In genomic region chr11:119673389-119674336, GRCh38 we compare ENCODE assay signal across 1 cellular context.
TF ChIP-seq lines count a peak whose summit lies in the region.

No MANE protein-coding gene starts in this region.

TF ChIP-seq in SK-N-SH treated with all-trans-retinoic acid at 6 μM for 48 hours, 23 proteins besides CTCF, POLR2A, EP300 and RAD21 (continued from another document):
- TF ChIP-seq TSHZ2 (CRISPR knock-in tag; IDR thresholded peaks at IDR 0.05), result no peak
- TF ChIP-seq TCF4 (CRISPR knock-in tag; IDR thresholded peaks at IDR 0.05; ENCODE audit: borderline replicate concordance), result no peak
- no peak for TF ChIP-seq SNAI2 (CRISPR knock-in tag; IDR thresholded peaks at IDR 0.05)
- no peak for TF ChIP-seq ZFP30 (CRISPR knock-in tag; IDR thresholded peaks at IDR 0.05)
- TF ChIP-seq ISL1 (CRISPR knock-in tag; IDR thresholded peaks at IDR 0.05), result no peak
- no peak for TF ChIP-seq ESRRG (CRISPR knock-in tag; IDR thresholded peaks at IDR 0.05)
- no peak for TF ChIP-seq ZC3H10 (CRISPR knock-in tag; IDR thresholded peaks at IDR 0.05)
- TF ChIP-seq, protein P1, sequence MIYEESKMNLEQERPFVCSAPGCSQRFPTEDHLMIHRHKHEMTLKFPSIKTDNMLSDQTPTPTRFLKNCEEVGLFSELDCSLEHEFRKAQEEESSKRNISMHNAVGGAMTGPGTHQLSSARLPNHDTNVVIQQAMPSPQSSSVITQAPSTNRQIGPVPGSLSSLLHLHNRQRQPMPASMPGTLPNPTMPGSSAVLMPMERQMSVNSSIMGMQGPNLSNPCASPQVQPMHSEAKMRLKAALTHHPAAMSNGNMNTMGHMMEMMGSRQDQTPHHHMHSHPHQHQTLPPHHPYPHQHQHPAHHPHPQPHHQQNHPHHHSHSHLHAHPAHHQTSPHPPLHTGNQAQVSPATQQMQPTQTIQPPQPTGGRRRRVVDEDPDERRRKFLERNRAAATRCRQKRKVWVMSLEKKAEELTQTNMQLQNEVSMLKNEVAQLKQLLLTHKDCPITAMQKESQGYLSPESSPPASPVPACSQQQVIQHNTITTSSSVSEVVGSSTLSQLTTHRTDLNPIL (CRISPR knock-in tag; IDR thresholded peaks at IDR 0.05; ENCODE audit: low read depth), result no peak
- TF ChIP-seq OSR1 (CRISPR knock-in tag; IDR thresholded peaks at IDR 0.05), result no peak
- TF ChIP-seq BACH2 (CRISPR knock-in tag; IDR thresholded peaks at IDR 0.05; ENCODE audit: borderline replicate concordance), result no peak
- no peak for TF ChIP-seq CSDC2 (CRISPR knock-in tag; IDR thresholded peaks at IDR 0.05)
